In genomic region chr14:72739446-72740405, GRCh38 we compare ENCODE assay signal across 15 cellular contexts.
A peak's percentile ranks its signal among the peaks of the same experiment; 100 is the strongest.
DNase-seq lines count a peak whose midpoint lies in the region; TF ChIP-seq lines count a peak whose summit lies in the region.
"Had no signal": no experiment of that assay in that cellular context is flagged by ENCODE, and none has a peak within 500 bp of the region (broad histone marks: within the 10 kb centered on the region; RNA-seq: fewer than 3 reads in every experiment).

No MANE protein-coding gene starts in this region.

- DNase-seq in NCI-H524 (lab: John Stamatoyannopoulos, UW) (peak; percentile 18 to 64), NCI-H524 treated with DMSO at 0.1 percent for 48 hours (lab: John Stamatoyannopoulos, UW) (no peak), DMS 273 treated with DMSO at 0.1 percent for 48 hours (lab: John Stamatoyannopoulos, UW) (peak; percentile 13), osteoblast (ENCODE audit: insufficient read length, low spot score, missing footprints) (peak; percentile 30), inferior parietal cortex (ENCODE audit: extremely low spot score) (no peak), erythroblast (lab: John Stamatoyannopoulos, UW) (no peak), COR-L47 (lab: John Stamatoyannopoulos, UW) (no peak)
- DNase-seq: DMS153, EL, NCI-H2081, NCI-H774, PC-9 had no signal

- H3K27ac ChIP-seq in osteoblast (ENCODE audit: low read depth, low read length): no peak overlapping the region
- H3K27ac ChIP-seq: BLaER1 treated with 17β-estradiol and CSF1 and Interleukin-3, amounts not matched to agents 10 nM and 100 nM; PC-9 had no signal

- peaks cover 62% of the 10 kb centered on the region for H3K4me1 Mint-ChIP-seq in brain
- H3K4me1 Mint-ChIP-seq: IgD-negative memory B cell had no signal

- H3K4me2 ChIP-seq in osteoblast (ENCODE audit: insufficient read depth, low read length): no peak overlapping the region
- H3K4me2 ChIP-seq: BLaER1 treated with 17β-estradiol and CSF1 and Interleukin-3, amounts not matched to agents 10 nM and 100 nM; PC-9 had no signal

- peaks cover 30% of the 10 kb centered on the region for H3K4me1 ChIP-seq in osteoblast (ENCODE audit: insufficient read depth, low read length)

- no peaks in the 10 kb centered on the region for H3K27me3 ChIP-seq in osteoblast (ENCODE audit: insufficient read depth, low read length)
- H3K27me3 ChIP-seq: BLaER1 treated with 17β-estradiol and CSF1 and Interleukin-3, amounts not matched to agents 10 nM and 100 nM had no signal

- no peak overlapping the region for H3K4me3 ChIP-seq in osteoblast (ENCODE audit: insufficient read depth, low read length)
- H3K4me3 ChIP-seq: BLaER1 treated with 17β-estradiol and CSF1 and Interleukin-3, amounts not matched to agents 10 nM and 100 nM; PC-9 had no signal

- no peak overlapping the region for H3K4me3 Mint-ChIP-seq in brain
- H3K4me3 Mint-ChIP-seq: IgD-negative memory B cell had no signal

- H3K27ac Mint-ChIP-seq in brain: peak overlapping the region; percentile 1 to 71 (median 23)

- no peaks in the 10 kb centered on the region for H3K36me3 Mint-ChIP-seq in brain

- H3K79me2 ChIP-seq in osteoblast (ENCODE audit: insufficient read depth, low read length): no peaks in the 10 kb centered on the region

- no peaks in the 10 kb centered on the region for H3K27me3 Mint-ChIP-seq in brain
- H3K27me3 Mint-ChIP-seq: IgD-negative memory B cell had no signal

- H3K9me3 ChIP-seq in osteoblast (ENCODE audit: low read depth, low read length): no peaks in the 10 kb centered on the region
- H3K9me3 ChIP-seq: BLaER1 treated with 17β-estradiol and CSF1 and Interleukin-3, amounts not matched to agents 10 nM and 100 nM had no signal

- no peaks in the 10 kb centered on the region for H4K20me1 ChIP-seq in osteoblast (ENCODE audit: insufficient read depth, low read length)
- H4K20me1 ChIP-seq: BLaER1 treated with 17β-estradiol and CSF1 and Interleukin-3, amounts not matched to agents 10 nM and 100 nM had no signal

- TF ChIP-seq CTCF in brain (conservative IDR thresholded peaks at IDR 0.05): no peak
- no peak for TF ChIP-seq CTCF in osteoblast (IDR thresholded peaks at IDR 0.05; ENCODE audit: extremely low read depth, low read depth, low read length)

- peaks cover 0 to 2% (median 0%) of the 10 kb centered on the region in 5 experiments for H3K9me3 Mint-ChIP-seq in brain
- H3K9me3 Mint-ChIP-seq: IgD-negative memory B cell had no signal

- no peaks in the 10 kb centered on the region for H3K36me3 ChIP-seq in osteoblast (ENCODE audit: insufficient read depth, low read length)
- H3K36me3 ChIP-seq: BLaER1 treated with 17β-estradiol and CSF1 and Interleukin-3, amounts not matched to agents 10 nM and 100 nM had no signal

- H2AFZ ChIP-seq in osteoblast (ENCODE audit: low read length): no peak overlapping the region
- H2AFZ ChIP-seq: PC-9 had no signal

- no peak for TF ChIP-seq POLR2A in erythroblast (IDR thresholded peaks at IDR 0.05; ENCODE audit: low read length)

Comparison
In these comparisons a context has a peak if more than half of its experiments do, and no peak if none do; other contexts are left out.
1. DNase-seq: peak in NCI-H524 (2 of 2), DMS 273 treated with DMSO at 0.1 percent for 48 hours (single experiment) and osteoblast (single experiment); none in NCI-H524 treated with DMSO at 0.1 percent for 48 hours (single experiment), inferior parietal cortex (single experiment), erythroblast (0 of 2) and COR-L47 (single experiment).